In genomic region chr2:159615187-159615935, GRCh38 we compare ENCODE assay signal across 8 cellular contexts. TPM values are rescaled to one million over a fixed set of nuclear protein-coding genes. Genes with fewer than 3 reads are reported as not detected.
A peak's percentile ranks its signal among the peaks of the same experiment; 100 is the strongest.
DNase-seq lines count a peak whose midpoint lies in the region; ATAC-seq and TF ChIP-seq lines count a peak whose summit lies in the region.

No MANE protein-coding gene starts in this region.

- TF ChIP-seq POLR2A in GM19099 (IDR thresholded peaks at IDR 0.05; ENCODE audit: extremely low read depth, insufficient read length, low read depth): peak; percentile 54

- peak overlapping the region; percentile 82 for H3K4me3 ChIP-seq in BE2C (ENCODE audit: low read depth, low read length)

- peak overlapping the region; percentile 97 for H3K27ac ChIP-seq in layer of hippocampus (ENCODE audit: low read depth, low read length)

- no peaks in the 10 kb centered on the region for H3K27me3 ChIP-seq in BE2C
- H3K27me3 ChIP-seq in layer of hippocampus (ENCODE audit: control insufficient read depth, insufficient read depth, low read length): no peaks in the 10 kb centered on the region

- H3K36me3 ChIP-seq in BE2C: no peaks in the 10 kb centered on the region

- H3K9me3 ChIP-seq in BE2C: no peaks in the 10 kb centered on the region

- peak; percentile 64 for ATAC-seq in HG03196 (IDR thresholded peaks at IDR 0.05; ENCODE audit: unreplicated experiment)

- DNase-seq in BE2C (peak; percentile 85), NCI-H446 (lab: John Stamatoyannopoulos, UW) (peak; percentile 79 to 88), dedifferentiated amniotic fluid mesenchymal stem cell (ENCODE audit: extremely low spot score) (peak; percentile 89)
- peak; percentile 43 for DNase-seq in activated CD4-positive, CD25-positive, alpha-beta regulatory T cell treated with anti-CD3 and anti-CD28 coated beads, Interleukin-2, amount 50 U/mL, for 72 hours
- DNase-seq in stimulated activated CD4-positive, alpha-beta T cell treated with anti-CD3 and anti-CD28 coated beads, Interleukin-1b, Interleukin-23, amount 100 ng/mL, for 4 hours (ENCODE audit: low read depth in 2 of 2): peak; percentile 7 to 26

- TF ChIP-seq CTCF in BE2C (IDR thresholded peaks at IDR 0.05; ENCODE audit: low read depth, low read length): no peak

- H3K4me1 ChIP-seq in BE2C: no peaks in the 10 kb centered on the region; the same call in 1 of the 2 replicates

RNA-seq across cellular contexts. Expression of gene BAZ2B, which starts 1.0 kb away (rescaled TPM):
- 16.9 TPM for polyA plus RNA-seq in BE2C (2012; ENCODE audit: insufficient read depth, insufficient read length, low read depth)

Comparison
In these comparisons a context has a peak if more than half of its experiments do, and no peak if none do; other contexts are left out.
1. Peak in every context shown above with its lines: DNase-seq, ATAC-seq, H3K4me3 ChIP-seq and H3K27ac ChIP-seq.
2. DNase-seq: peak in every context shown above with its lines; median percentile 89 in dedifferentiated amniotic fluid mesenchymal stem cell; 85 in BE2C; 84 in NCI-H446; 43 in activated CD4-positive, CD25-positive, alpha-beta regulatory T cell treated with anti-CD3 and anti-CD28 coated beads, Interleukin-2, amount 50 U/mL, for 72 hours; 16 in stimulated activated CD4-positive, alpha-beta T cell treated with anti-CD3 and anti-CD28 coated beads, Interleukin-1b, Interleukin-23, amount 100 ng/mL, for 4 hours.